Comparison of ENCODE assay signal across 23 cellular contexts in genomic region chr17:53949473-53950090, GRCh38.
"Had no signal": no experiment of that assay in that cellular context is flagged by ENCODE, and none has a peak within 500 bp of the region (broad histone marks: within the 10 kb centered on the region; RNA-seq: fewer than 3 reads in every experiment).

No MANE protein-coding gene starts in this region.

- H3K9ac ChIP-seq: SK-N-SH had no signal

- H3K9me3 ChIP-seq: ovary, thyroid gland had no signal

- H3K4me3 ChIP-seq: adrenal gland, cardiac muscle cell, esophagus squamous epithelium, gastroesophageal sphincter, left ventricle myocardium inferior, ovary, psoas muscle, thyroid gland, upper lobe of right lung had no signal

- H3K4me1 ChIP-seq: adrenal gland, esophagus squamous epithelium, gastroesophageal sphincter, left ventricle myocardium inferior, psoas muscle, thyroid gland, upper lobe of right lung had no signal

- H3K27ac ChIP-seq: adrenal gland, cardiac muscle cell, esophagus squamous epithelium, gastroesophageal sphincter, left ventricle myocardium inferior, ovary, psoas muscle, thyroid gland, upper lobe of right lung, VCaP had no signal

- H3K36me3 ChIP-seq: adrenal gland, cardiac muscle cell, esophagus squamous epithelium, gastroesophageal sphincter, left ventricle myocardium inferior, ovary, thyroid gland, upper lobe of right lung had no signal

- DNase-seq: activated CD8-positive, alpha-beta memory T cell treated with anti-CD3 and anti-CD28 coated beads for 24 hours; activated CD8-positive, alpha-beta memory T cell treated with anti-CD3 and anti-CD28 coated beads, Interleukin-2, amount 50 U/mL, for 4 hours; activated naive CD4-positive, alpha-beta T cell; activated T-cell treated with anti-CD3 and anti-CD28 coated beads, Interleukin-2, amount 50 U/mL, for 24 hours; adrenal gland; esophagus squamous epithelium; head of caudate nucleus; hypothalamus; left ventricle myocardium inferior; midbrain; natural killer cell; ovary; psoas muscle; right cardiac atrium; SK-N-SH; stimulated activated CD4-positive, alpha-beta T cell treated with anti-CD3 and anti-CD28 coated beads, Interleukin-1b, Interleukin-23, amount 100 ng/mL, for 48 hours; substantia nigra; thyroid gland; upper lobe of right lung had no signal

- ATAC-seq: activated T-helper 17 cell treated with anti-CD3 and anti-CD28 coated beads, Interleukin-2, amount 50 U/mL, for 72 hours; gastroesophageal sphincter; natural killer cell; psoas muscle; right cardiac atrium had no signal
